22 cellular contexts compared by ENCODE assay signal in the genomic region with DNA sequence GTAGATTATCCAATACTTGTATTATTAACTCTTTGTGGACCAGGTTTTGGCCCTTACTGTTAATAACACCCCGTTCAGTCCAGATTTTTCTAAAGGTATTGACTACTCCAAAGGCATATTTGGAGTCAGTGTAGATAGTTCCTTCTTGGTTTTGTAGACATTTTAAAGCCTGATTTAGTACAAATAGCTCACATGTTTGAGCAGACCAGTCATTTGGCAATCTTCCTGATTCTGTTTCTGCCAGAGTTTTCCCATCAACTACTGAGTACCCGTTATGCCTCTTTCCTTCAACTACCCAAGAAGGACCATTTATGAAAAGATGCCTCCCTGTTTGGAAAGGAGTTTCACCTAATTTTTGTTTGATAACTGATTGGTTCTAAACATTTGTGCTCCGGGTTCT.
A peak's percentile ranks its signal among the peaks of the same experiment; 100 is the strongest.
DNase-seq lines count a peak whose midpoint lies in the region; ATAC-seq and TF ChIP-seq lines count a peak whose summit lies in the region.
"Had no signal": no experiment of that assay in that cellular context is flagged by ENCODE, and none has a peak within 500 bp of the region (broad histone marks: within the 10 kb centered on the region; RNA-seq: fewer than 3 reads in every experiment).

No MANE protein-coding gene starts in this region.

- ATAC-seq in SK-N-SH treated with all-trans-retinoic acid at 6 μM for 48 hours (no peak), HG03432 (IDR thresholded peaks at IDR 0.05; ENCODE audit: unreplicated experiment) (no peak)
- ATAC-seq: body of pancreas, foreskin keratinocyte, natural killer cell, right cardiac atrium had no signal

- H3K4me3 ChIP-seq in AG09309 (ENCODE audit: control insufficient read depth, low read depth, low read length) (no peak overlapping the region), cardiac fibroblast (replicated peaks in 1 of 2; ENCODE audit: low read depth in 2 of 2, low read length in 2 of 2) (no peak overlapping the region)
- H3K4me3 ChIP-seq: body of pancreas, colonic mucosa, left ventricle myocardium inferior, ovary had no signal

- peak; percentile 10 for DNase-seq in AG09309 (ENCODE audit: low read depth)
- DNase-seq in HT1080 (ENCODE audit: low read depth), result peak; percentile 4
- DNase-seq in cardiac fibroblast (ENCODE audit: low read depth in 2 of 2), result peak; percentile 16 to 29
- peak; percentile 48 for DNase-seq in iris pigment epithelial cell (ENCODE audit: low read depth)
- no peak for DNase-seq in activated CD8-positive, alpha-beta memory T cell treated with anti-CD3 and anti-CD28 coated beads, Interleukin-2, amount 50 U/mL, for 4 hours
- DNase-seq in T-helper 2 cell, result no peak
- DNase-seq: body of pancreas; CD8-positive, alpha-beta memory T cell; colonic mucosa; endodermal cell; immature natural killer cell; left ventricle myocardium inferior; natural killer cell; NCI-H1417; NCI-H2107; NCI-H510A treated with DMSO at 0.1 percent for 48 hours; ovary; right cardiac atrium; stimulated activated CD4-positive, alpha-beta T cell treated with anti-CD3 and anti-CD28 coated beads, Interleukin-15, amount 100 ng/mL, for 24 hours had no signal

- TF ChIP-seq CTCF in AG09309 (IDR thresholded peaks at IDR 0.05; ENCODE audit: control insufficient read depth, insufficient read depth, low read depth, low read length, missing control alignments), result no peak
- TF ChIP-seq CTCF in cardiac fibroblast (IDR thresholded peaks at IDR 0.05; ENCODE audit: low read depth, low read length), result no peak

TF ChIP-seq in SK-N-SH treated with all-trans-retinoic acid at 6 μM for 48 hours, 23 proteins besides CTCF, POLR2A, EP300 and RAD21:
- TF ChIP-seq ZNF8 (CRISPR knock-in tag; IDR thresholded peaks at IDR 0.05) (no peak), ZFP30 (CRISPR knock-in tag; IDR thresholded peaks at IDR 0.05) (no peak), GLIS3 (CRISPR knock-in tag; IDR thresholded peaks at IDR 0.05) (no peak), ZNF565 (CRISPR knock-in tag; conservative IDR thresholded peaks at IDR 0.05; ENCODE audit: low read depth) (no peak), SNAI2 (CRISPR knock-in tag; IDR thresholded peaks at IDR 0.05) (no peak)
- TF ChIP-seq, protein P1, sequence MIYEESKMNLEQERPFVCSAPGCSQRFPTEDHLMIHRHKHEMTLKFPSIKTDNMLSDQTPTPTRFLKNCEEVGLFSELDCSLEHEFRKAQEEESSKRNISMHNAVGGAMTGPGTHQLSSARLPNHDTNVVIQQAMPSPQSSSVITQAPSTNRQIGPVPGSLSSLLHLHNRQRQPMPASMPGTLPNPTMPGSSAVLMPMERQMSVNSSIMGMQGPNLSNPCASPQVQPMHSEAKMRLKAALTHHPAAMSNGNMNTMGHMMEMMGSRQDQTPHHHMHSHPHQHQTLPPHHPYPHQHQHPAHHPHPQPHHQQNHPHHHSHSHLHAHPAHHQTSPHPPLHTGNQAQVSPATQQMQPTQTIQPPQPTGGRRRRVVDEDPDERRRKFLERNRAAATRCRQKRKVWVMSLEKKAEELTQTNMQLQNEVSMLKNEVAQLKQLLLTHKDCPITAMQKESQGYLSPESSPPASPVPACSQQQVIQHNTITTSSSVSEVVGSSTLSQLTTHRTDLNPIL (CRISPR knock-in tag; IDR thresholded peaks at IDR 0.05; ENCODE audit: low read depth), result no peak
- TF ChIP-seq, protein P2, sequence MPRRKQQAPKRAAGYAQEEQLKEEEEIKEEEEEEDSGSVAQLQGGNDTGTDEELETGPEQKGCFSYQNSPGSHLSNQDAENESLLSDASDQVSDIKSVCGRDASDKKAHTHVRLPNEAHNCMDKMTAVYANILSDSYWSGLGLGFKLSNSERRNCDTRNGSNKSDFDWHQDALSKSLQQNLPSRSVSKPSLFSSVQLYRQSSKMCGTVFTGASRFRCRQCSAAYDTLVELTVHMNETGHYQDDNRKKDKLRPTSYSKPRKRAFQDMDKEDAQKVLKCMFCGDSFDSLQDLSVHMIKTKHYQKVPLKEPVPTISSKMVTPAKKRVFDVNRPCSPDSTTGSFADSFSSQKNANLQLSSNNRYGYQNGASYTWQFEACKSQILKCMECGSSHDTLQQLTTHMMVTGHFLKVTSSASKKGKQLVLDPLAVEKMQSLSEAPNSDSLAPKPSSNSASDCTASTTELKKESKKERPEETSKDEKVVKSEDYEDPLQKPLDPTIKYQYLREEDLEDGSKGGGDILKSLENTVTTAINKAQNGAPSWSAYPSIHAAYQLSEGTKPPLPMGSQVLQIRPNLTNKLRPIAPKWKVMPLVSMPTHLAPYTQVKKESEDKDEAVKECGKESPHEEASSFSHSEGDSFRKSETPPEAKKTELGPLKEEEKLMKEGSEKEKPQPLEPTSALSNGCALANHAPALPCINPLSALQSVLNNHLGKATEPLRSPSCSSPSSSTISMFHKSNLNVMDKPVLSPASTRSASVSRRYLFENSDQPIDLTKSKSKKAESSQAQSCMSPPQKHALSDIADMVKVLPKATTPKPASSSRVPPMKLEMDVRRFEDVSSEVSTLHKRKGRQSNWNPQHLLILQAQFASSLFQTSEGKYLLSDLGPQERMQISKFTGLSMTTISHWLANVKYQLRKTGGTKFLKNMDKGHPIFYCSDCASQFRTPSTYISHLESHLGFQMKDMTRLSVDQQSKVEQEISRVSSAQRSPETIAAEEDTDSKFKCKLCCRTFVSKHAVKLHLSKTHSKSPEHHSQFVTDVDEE (CRISPR knock-in tag; IDR thresholded peaks at IDR 0.05), result no peak
- TF ChIP-seq, protein P3, sequence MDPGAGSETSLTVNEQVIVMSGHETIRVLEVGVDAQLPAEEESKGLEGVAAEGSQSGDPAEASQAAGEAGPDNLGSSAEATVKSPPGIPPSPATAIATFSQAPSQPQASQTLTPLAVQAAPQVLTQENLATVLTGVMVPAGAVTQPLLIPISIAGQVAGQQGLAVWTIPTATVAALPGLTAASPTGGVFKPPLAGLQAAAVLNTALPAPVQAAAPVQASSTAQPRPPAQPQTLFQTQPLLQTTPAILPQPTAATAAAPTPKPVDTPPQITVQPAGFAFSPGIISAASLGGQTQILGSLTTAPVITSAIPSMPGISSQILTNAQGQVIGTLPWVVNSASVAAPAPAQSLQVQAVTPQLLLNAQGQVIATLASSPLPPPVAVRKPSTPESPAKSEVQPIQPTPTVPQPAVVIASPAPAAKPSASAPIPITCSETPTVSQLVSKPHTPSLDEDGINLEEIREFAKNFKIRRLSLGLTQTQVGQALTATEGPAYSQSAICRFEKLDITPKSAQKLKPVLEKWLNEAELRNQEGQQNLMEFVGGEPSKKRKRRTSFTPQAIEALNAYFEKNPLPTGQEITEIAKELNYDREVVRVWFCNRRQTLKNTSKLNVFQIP (CRISPR knock-in tag; IDR thresholded peaks at IDR 0.05; ENCODE audit: borderline replicate concordance, low read depth), result no peak
- TF ChIP-seq, protein P4, sequence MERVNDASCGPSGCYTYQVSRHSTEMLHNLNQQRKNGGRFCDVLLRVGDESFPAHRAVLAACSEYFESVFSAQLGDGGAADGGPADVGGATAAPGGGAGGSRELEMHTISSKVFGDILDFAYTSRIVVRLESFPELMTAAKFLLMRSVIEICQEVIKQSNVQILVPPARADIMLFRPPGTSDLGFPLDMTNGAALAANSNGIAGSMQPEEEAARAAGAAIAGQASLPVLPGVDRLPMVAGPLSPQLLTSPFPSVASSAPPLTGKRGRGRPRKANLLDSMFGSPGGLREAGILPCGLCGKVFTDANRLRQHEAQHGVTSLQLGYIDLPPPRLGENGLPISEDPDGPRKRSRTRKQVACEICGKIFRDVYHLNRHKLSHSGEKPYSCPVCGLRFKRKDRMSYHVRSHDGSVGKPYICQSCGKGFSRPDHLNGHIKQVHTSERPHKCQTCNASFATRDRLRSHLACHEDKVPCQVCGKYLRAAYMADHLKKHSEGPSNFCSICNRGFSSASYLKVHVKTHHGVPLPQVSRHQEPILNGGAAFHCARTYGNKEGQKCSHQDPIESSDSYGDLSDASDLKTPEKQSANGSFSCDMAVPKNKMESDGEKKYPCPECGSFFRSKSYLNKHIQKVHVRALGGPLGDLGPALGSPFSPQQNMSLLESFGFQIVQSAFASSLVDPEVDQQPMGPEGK (CRISPR knock-in tag; IDR thresholded peaks at IDR 0.05; ENCODE audit: borderline replicate concordance), result no peak
TF ChIP-seq in SK-N-SH treated with all-trans-retinoic acid at 6 μM for 48 hours: peak in this region for 0.

Comparison
In these comparisons a context has a peak if more than half of its experiments do, and no peak if none do; other contexts are left out.
1. DNase-seq: peak in AG09309 (single experiment), HT1080 (single experiment), cardiac fibroblast (2 of 2) and iris pigment epithelial cell (single experiment); none in activated CD8-positive, alpha-beta memory T cell treated with anti-CD3 and anti-CD28 coated beads, Interleukin-2, amount 50 U/mL, for 4 hours (single experiment) and T-helper 2 cell (0 of 5).